1 cellular context compared by ENCODE assay signal in genomic region chr13:113491418-113491883, GRCh38.
A peak's percentile ranks its signal among the peaks of the same experiment; 100 is the strongest.
TF ChIP-seq lines count a peak whose summit lies in the region.

No MANE protein-coding gene starts in this region.

TF ChIP-seq in HepG2, 621 proteins besides CTCF, POLR2A, EP300 and RAD21 (continued from another document):
- TF ChIP-seq, protein P1, sequence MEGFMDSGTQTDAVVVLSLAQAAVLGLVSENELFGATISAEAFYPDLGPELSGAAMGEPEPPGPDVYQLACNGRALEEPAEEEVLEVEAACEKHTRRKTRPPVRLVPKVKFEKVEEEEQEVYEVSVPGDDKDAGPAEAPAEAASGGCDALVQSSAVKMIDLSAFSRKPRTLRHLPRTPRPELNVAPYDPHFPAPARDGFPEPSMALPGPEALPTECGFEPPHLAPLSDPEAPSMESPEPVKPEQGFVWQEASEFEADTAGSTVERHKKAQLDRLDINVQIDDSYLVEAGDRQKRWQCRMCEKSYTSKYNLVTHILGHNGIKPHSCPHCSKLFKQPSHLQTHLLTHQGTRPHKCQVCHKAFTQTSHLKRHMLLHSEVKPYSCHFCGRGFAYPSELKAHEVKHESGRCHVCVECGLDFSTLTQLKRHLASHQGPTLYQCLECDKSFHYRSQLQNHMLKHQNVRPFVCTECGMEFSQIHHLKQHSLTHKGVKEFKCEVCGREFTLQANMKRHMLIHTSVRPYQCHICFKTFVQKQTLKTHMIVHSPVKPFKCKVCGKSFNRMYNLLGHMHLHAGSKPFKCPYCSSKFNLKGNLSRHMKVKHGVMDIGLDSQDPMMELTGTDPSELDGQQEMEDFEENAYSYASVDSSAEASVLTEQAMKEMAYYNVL (CRISPR knock-in tag; IDR thresholded peaks at IDR 0.05; ENCODE audit: borderline replicate concordance) = no peak
- TF ChIP-seq, protein P2, sequence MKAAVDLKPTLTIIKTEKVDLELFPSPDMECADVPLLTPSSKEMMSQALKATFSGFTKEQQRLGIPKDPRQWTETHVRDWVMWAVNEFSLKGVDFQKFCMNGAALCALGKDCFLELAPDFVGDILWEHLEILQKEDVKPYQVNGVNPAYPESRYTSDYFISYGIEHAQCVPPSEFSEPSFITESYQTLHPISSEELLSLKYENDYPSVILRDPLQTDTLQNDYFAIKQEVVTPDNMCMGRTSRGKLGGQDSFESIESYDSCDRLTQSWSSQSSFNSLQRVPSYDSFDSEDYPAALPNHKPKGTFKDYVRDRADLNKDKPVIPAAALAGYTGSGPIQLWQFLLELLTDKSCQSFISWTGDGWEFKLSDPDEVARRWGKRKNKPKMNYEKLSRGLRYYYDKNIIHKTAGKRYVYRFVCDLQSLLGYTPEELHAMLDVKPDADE (CRISPR knock-in tag; IDR thresholded peaks at IDR 0.05) = no peak
- TF ChIP-seq MYC (CRISPR knock-in tag; IDR thresholded peaks at IDR 0.05; ENCODE audit: borderline replicate concordance) (peak; percentile 8; the same call in 1 of the 2 replicates), CENPT (CRISPR knock-in tag; IDR thresholded peaks at IDR 0.05; ENCODE audit: low read depth) (no peak), ZNF350 (CRISPR knock-in tag; IDR thresholded peaks at IDR 0.05; ENCODE audit: borderline replicate concordance, low read depth) (peak; percentile 56; the same call in 1 of the 2 replicates), ZNF619 (CRISPR knock-in tag; IDR thresholded peaks at IDR 0.05) (no peak), PATZ1 (CRISPR knock-in tag; IDR thresholded peaks at IDR 0.05) (peak; percentile 54; the same call in 1 of the 2 replicates), ZNF746 (CRISPR knock-in tag; IDR thresholded peaks at IDR 0.05) (no peak), PHF20 (CRISPR knock-in tag; IDR thresholded peaks at IDR 0.05) (0 out of 2 replicates have a peak, but pooled peaks have one; percentile 7), DRAP1 (CRISPR knock-in tag; IDR thresholded peaks at IDR 0.05) (no peak), TBL1XR1 (IDR thresholded peaks at IDR 0.05; ENCODE audit: borderline replicate concordance, low read length, partially characterized antibody) (no peak), RBM39 (IDR thresholded peaks at IDR 0.05; ENCODE audit: low read depth, low read length, poor library complexity, severe bottlenecking) (peak; percentile 14), YEATS4 (CRISPR knock-in tag; IDR thresholded peaks at IDR 0.05; ENCODE audit: borderline replicate concordance) (0 out of 2 replicates have a peak, but pooled peaks have one; percentile 12), YY1 (IDR thresholded peaks at IDR 0.05; ENCODE audit: insufficient read depth, insufficient replicate concordance, low read depth, low read length) (peak; percentile 25), MXD1 (CRISPR knock-in tag; IDR thresholded peaks at IDR 0.05) (no peak), ZBTB43 (CRISPR knock-in tag; conservative IDR thresholded peaks at IDR 0.05) (no peak), JARID2 (CRISPR knock-in tag; IDR thresholded peaks at IDR 0.05; ENCODE audit: insufficient replicate concordance) (no peak), ZBTB8A (CRISPR knock-in tag; IDR thresholded peaks at IDR 0.05; ENCODE audit: borderline replicate concordance, low read depth) (no peak), NFE2L2 (IDR thresholded peaks at IDR 0.05; ENCODE audit: low read length) (no peak), KLF12 (CRISPR knock-in tag; IDR thresholded peaks at IDR 0.05; ENCODE audit: borderline replicate concordance) (no peak)
- TF ChIP-seq, protein P3, sequence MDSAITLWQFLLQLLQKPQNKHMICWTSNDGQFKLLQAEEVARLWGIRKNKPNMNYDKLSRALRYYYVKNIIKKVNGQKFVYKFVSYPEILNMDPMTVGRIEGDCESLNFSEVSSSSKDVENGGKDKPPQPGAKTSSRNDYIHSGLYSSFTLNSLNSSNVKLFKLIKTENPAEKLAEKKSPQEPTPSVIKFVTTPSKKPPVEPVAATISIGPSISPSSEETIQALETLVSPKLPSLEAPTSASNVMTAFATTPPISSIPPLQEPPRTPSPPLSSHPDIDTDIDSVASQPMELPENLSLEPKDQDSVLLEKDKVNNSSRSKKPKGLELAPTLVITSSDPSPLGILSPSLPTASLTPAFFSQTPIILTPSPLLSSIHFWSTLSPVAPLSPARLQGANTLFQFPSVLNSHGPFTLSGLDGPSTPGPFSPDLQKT (CRISPR knock-in tag; IDR thresholded peaks at IDR 0.05; ENCODE audit: borderline replicate concordance) = no peak
- TF ChIP-seq, protein P4, sequence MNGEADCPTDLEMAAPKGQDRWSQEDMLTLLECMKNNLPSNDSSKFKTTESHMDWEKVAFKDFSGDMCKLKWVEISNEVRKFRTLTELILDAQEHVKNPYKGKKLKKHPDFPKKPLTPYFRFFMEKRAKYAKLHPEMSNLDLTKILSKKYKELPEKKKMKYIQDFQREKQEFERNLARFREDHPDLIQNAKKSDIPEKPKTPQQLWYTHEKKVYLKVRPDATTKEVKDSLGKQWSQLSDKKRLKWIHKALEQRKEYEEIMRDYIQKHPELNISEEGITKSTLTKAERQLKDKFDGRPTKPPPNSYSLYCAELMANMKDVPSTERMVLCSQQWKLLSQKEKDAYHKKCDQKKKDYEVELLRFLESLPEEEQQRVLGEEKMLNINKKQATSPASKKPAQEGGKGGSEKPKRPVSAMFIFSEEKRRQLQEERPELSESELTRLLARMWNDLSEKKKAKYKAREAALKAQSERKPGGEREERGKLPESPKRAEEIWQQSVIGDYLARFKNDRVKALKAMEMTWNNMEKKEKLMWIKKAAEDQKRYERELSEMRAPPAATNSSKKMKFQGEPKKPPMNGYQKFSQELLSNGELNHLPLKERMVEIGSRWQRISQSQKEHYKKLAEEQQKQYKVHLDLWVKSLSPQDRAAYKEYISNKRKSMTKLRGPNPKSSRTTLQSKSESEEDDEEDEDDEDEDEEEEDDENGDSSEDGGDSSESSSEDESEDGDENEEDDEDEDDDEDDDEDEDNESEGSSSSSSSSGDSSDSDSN (CRISPR knock-in tag; IDR thresholded peaks at IDR 0.05) = peak; percentile 35; the same call in 1 of the 2 replicates
